1 cellular context compared by ENCODE assay signal in genomic region chr6:110528930-110529325, GRCh38.
TF ChIP-seq lines count a peak whose summit lies in the region.

No MANE protein-coding gene starts in this region.

TF ChIP-seq in IMR-90, 13 proteins besides CTCF, POLR2A, EP300 and RAD21 (continued from another document):
- TF ChIP-seq ELK1 (IDR thresholded peaks at IDR 0.05; ENCODE audit: borderline replicate concordance, low read depth, low read length) = no peak
- no peak for TF ChIP-seq FOS (IDR thresholded peaks at IDR 0.05; ENCODE audit: low read depth, low read length)
- TF ChIP-seq RCOR1 (IDR thresholded peaks at IDR 0.05; ENCODE audit: insufficient replicate concordance, low read length) = no peak
- no peak for TF ChIP-seq CEBPB (IDR thresholded peaks at IDR 0.05; ENCODE audit: low read depth, low read length)
- TF ChIP-seq MXI1 (IDR thresholded peaks at IDR 0.05; ENCODE audit: borderline replicate concordance, low read depth, low read length) = no peak
- TF ChIP-seq SMC3 (IDR thresholded peaks at IDR 0.05; ENCODE audit: low read depth, low read length) = no peak
- TF ChIP-seq CHD1 (IDR thresholded peaks at IDR 0.05; ENCODE audit: low read depth, low read length) = no peak
- TF ChIP-seq MAFK (IDR thresholded peaks at IDR 0.05; ENCODE audit: low read depth, low read length) = no peak
- no peak for TF ChIP-seq RFX5 (IDR thresholded peaks at IDR 0.05; ENCODE audit: low read depth, low read length)
- TF ChIP-seq MAZ (IDR thresholded peaks at IDR 0.05; ENCODE audit: borderline replicate concordance, low read depth, low read length) = no peak
TF ChIP-seq in IMR-90: peak in this region for 0.
